ENCODE assay signal across 9 cellular contexts in the genomic region with DNA sequence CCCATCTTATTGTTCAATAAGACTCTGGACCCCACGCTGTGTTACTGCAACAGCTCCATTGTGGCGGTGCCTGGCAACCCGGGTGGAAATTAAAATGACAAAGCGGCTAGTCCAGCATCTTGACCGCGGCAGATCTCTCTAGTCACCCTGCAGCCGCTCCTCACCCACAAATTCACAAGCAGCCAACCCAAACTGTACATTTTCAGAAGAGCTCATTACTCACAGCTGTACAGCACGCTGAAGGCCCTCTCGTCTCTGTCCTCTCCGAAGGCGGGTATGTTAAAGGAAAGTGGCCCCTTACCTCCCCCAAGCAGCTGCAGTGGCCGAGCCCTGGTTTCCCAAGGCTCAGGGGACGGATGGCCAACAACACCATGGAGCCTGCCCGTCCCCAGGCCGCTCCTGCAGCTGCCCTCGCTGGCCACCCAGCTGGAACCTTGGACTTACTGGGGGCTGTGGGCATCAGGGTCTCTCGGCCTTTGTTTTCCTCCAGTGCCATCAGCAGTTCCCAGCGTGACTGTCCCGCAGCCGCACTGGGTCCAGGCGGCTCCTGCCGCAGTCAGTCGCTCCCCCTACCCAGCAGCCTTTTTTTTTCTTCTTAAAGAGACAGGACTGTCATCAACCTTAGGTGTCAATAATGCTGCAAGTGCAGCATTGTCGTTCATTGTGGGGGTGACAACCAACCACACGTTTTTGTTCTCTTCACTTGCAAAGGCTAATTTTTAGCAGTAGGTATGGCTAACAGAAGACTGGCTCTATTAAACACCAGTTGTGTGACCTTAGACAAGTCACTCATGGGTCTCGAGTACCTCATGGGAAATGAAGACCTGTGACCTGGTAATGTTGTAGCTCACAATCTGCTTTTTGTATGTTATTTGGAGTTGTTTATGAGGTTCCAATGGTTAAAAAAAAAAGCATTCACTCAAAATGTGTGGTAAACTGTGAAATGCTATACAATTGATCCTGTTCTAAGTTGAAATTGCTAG. TPM values are rescaled to one million over a fixed set of nuclear protein-coding genes. Genes with fewer than 3 reads are reported as not detected.
DNase-seq lines count a peak whose midpoint lies in the region; ATAC-seq, FAIRE-seq and TF ChIP-seq lines count a peak whose summit lies in the region.
"Had no signal": no experiment of that assay in that cellular context is flagged by ENCODE, and none has a peak within 500 bp of the region (broad histone marks: within the 10 kb centered on the region; RNA-seq: fewer than 3 reads in every experiment).

A gene with protein sequence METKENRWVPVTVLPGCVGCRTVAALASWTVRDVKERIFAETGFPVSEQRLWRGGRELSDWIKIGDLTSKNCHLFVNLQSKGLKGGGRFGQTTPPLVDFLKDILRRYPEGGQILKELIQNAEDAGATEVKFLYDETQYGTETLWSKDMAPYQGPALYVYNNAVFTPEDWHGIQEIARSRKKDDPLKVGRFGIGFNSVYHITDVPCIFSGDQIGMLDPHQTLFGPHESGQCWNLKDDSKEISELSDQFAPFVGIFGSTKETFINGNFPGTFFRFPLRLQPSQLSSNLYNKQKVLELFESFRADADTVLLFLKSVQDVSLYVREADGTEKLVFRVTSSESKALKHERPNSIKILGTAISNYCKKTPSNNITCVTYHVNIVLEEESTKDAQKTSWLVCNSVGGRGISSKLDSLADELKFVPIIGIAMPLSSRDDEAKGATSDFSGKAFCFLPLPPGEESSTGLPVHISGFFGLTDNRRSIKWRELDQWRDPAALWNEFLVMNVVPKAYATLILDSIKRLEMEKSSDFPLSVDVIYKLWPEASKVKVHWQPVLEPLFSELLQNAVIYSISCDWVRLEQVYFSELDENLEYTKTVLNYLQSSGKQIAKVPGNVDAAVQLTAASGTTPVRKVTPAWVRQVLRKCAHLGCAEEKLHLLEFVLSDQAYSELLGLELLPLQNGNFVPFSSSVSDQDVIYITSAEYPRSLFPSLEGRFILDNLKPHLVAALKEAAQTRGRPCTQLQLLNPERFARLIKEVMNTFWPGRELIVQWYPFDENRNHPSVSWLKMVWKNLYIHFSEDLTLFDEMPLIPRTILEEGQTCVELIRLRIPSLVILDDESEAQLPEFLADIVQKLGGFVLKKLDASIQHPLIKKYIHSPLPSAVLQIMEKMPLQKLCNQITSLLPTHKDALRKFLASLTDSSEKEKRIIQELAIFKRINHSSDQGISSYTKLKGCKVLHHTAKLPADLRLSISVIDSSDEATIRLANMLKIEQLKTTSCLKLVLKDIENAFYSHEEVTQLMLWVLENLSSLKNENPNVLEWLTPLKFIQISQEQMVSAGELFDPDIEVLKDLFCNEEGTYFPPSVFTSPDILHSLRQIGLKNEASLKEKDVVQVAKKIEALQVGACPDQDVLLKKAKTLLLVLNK (N-terminal part only) (minus strand): TSS at position 532 of the 983 bp plus-strand sequence. CDS start 22,463 bp downstream, outside the sequence.

- no peak for TF ChIP-seq POLR2A in esophagus squamous epithelium (IDR thresholded peaks at IDR 0.05)

- H3K27me3 Mint-ChIP-seq in activated naive CD4-positive, alpha-beta T cell treated with anti-CD3 and anti-CD28 coated beads for 36 hours (ENCODE audit: low read depth) = peaks cover 23% of the 10 kb centered on the region
- H3K27me3 Mint-ChIP-seq in activated naive CD4-positive, alpha-beta T cell treated with anti-CD3 and anti-CD28 coated beads, Interleukin-2, amount 10 ng/mL, durations not matched to agents 7 days and 5 days = peaks cover 43% of the 10 kb centered on the region

- intact Hi-C loops in activated naive CD4-positive, alpha-beta T cell treated with anti-CD3 and anti-CD28 coated beads for 36 hours (cut with micrococcal nuclease) = no loop called here
- intact Hi-C loops in esophagus squamous epithelium (cut with DNase I) = no loop called here

- no peak for FAIRE-seq in GM19239 (lab: Jason Lieb, UNC)
- FAIRE-seq: colon had no signal

- H3K27ac Mint-ChIP-seq in activated naive CD4-positive, alpha-beta T cell treated with anti-CD3 and anti-CD28 coated beads for 36 hours = no peak within 1 kb of the TSS
- no peak within 1 kb of the TSS for H3K27ac Mint-ChIP-seq in activated naive CD4-positive, alpha-beta T cell treated with anti-CD3 and anti-CD28 coated beads, Interleukin-2, amount 10 ng/mL, durations not matched to agents 7 days and 5 days

- H3K9me3 ChIP-seq in SJSA1 (replicated peaks) (no peaks in the 10 kb centered on the region), esophagus squamous epithelium (no peaks in the 10 kb centered on the region), mononuclear cell (ENCODE audit: low read depth, low read length) (no peaks in the 10 kb centered on the region)

- DNase-seq in activated naive CD4-positive, alpha-beta T cell treated with anti-CD3 and anti-CD28 coated beads for 36 hours = no peak
- DNase-seq in activated naive CD4-positive, alpha-beta T cell treated with anti-CD3 and anti-CD28 coated beads, Interleukin-2, amount 10 ng/mL, durations not matched to agents 7 days and 5 days = no peak
- DNase-seq in SJSA1 (ENCODE audit: low read depth in 1 of 2, low spot score in 2 of 2) = peak in 1 of 2 experiments; percentile 50
- DNase-seq in esophagus squamous epithelium (lab: John Stamatoyannopoulos, UW) = no peak
- DNase-seq in ureter (ENCODE audit: low spot score) = no peak
- no peak for DNase-seq in GM19239 (ENCODE audit: insufficient read length, low spot score)

- H3K36me3 Mint-ChIP-seq in activated naive CD4-positive, alpha-beta T cell treated with anti-CD3 and anti-CD28 coated beads for 36 hours (ENCODE audit: low read depth) = no peaks in the 10 kb centered on the region
- no peaks in the 10 kb centered on the region for H3K36me3 Mint-ChIP-seq in activated naive CD4-positive, alpha-beta T cell treated with anti-CD3 and anti-CD28 coated beads, Interleukin-2, amount 10 ng/mL, durations not matched to agents 7 days and 5 days

- H3K4me3 Mint-ChIP-seq in activated naive CD4-positive, alpha-beta T cell treated with anti-CD3 and anti-CD28 coated beads for 36 hours = peak within 1 kb of the TSS; percentile 34
- no peak within 1 kb of the TSS for H3K4me3 Mint-ChIP-seq in activated naive CD4-positive, alpha-beta T cell treated with anti-CD3 and anti-CD28 coated beads, Interleukin-2, amount 10 ng/mL, durations not matched to agents 7 days and 5 days

- CTCF ChIA-PET in activated naive CD4-positive, alpha-beta T cell treated with anti-CD3 and anti-CD28 coated beads for 36 hours (lab: Charles Lee) = interaction anchor here (0.7 kb wide), 1 partner anchor 104 kb away, joined by 5 read pairs; no protein-coding TSS in a partner anchor
- CTCF ChIA-PET in activated naive CD4-positive, alpha-beta T cell treated with anti-CD3 and anti-CD28 coated beads, Interleukin-2, amount 10 ng/mL, durations not matched to agents 7 days and 5 days (lab: Charles Lee) = no interaction called here

- no peaks in the 10 kb centered on the region for H3K9me3 Mint-ChIP-seq in activated naive CD4-positive, alpha-beta T cell treated with anti-CD3 and anti-CD28 coated beads for 36 hours
- no peaks in the 10 kb centered on the region for H3K9me3 Mint-ChIP-seq in activated naive CD4-positive, alpha-beta T cell treated with anti-CD3 and anti-CD28 coated beads, Interleukin-2, amount 10 ng/mL, durations not matched to agents 7 days and 5 days

- no peak for TF ChIP-seq CTCF in esophagus squamous epithelium (IDR thresholded peaks at IDR 0.05)

- H3K27ac ChIP-seq in SJSA1 = peak within 1 kb of the TSS; percentile 35
- peak within 1 kb of the TSS in 3 of 4 donors; percentile 37 to 52 (median 40) for H3K27ac ChIP-seq in esophagus squamous epithelium

- H3K27me3 ChIP-seq in SJSA1 (replicated peaks) (no peaks in the 10 kb centered on the region), esophagus squamous epithelium (peaks cover 0 to 13% (median 0%) of the 10 kb centered on the region in 4 donors), mononuclear cell (ENCODE audit: insufficient read depth, low read length) (peaks cover 29% of the 10 kb centered on the region)

- H3K36me3 ChIP-seq in SJSA1 (no peaks in the 10 kb centered on the region), esophagus squamous epithelium (no peaks in the 10 kb centered on the region)

- 29 to 34% methylated on average over 18 to 23 of the region's 26 CpGs for WGBS in esophagus squamous epithelium, 2 donors

- H3K4me1 Mint-ChIP-seq in activated naive CD4-positive, alpha-beta T cell treated with anti-CD3 and anti-CD28 coated beads for 36 hours (ENCODE audit: low read depth) = peaks cover 2% of the 10 kb centered on the region
- no peaks in the 10 kb centered on the region for H3K4me1 Mint-ChIP-seq in activated naive CD4-positive, alpha-beta T cell treated with anti-CD3 and anti-CD28 coated beads, Interleukin-2, amount 10 ng/mL, durations not matched to agents 7 days and 5 days

- no peak for ATAC-seq in HG03457 (IDR thresholded peaks at IDR 0.05; ENCODE audit: unreplicated experiment)

- H3K4me1 ChIP-seq in SJSA1 (replicated peaks) (no peaks in the 10 kb centered on the region), esophagus squamous epithelium (peaks cover 0 to 9% (median 0%) of the 10 kb centered on the region in 3 donors), mononuclear cell (ENCODE audit: insufficient read depth, low read length) (peaks cover 9% of the 10 kb centered on the region)

- peak within 1 kb of the TSS; percentile 50 for H3K4me3 ChIP-seq in SJSA1
- peak within 1 kb of the TSS; percentile 1 to 63 (median 44) for H3K4me3 ChIP-seq in esophagus squamous epithelium
- no peak within 1 kb of the TSS for H3K4me3 ChIP-seq in mononuclear cell (ENCODE audit: low read length)

RNA-seq across cellular contexts. Expression of the gene that starts here (rescaled TPM):
- total RNA-seq in activated naive CD4-positive, alpha-beta T cell treated with anti-CD3 and anti-CD28 coated beads for 36 hours = 10 to 100 TPM; 26.1 to 30.8 TPM
- total RNA-seq in SJSA1 (2014; rRNA removed; shearing (Covaris generic)) = 24.2 and 31.9 TPM in 2 replicates
- total RNA-seq in esophagus squamous epithelium (10 to 100 TPM in 2 of 4 donors, 1 to 10 TPM in 2; 3.0 to 14.5 (median 10.6) TPM), mononuclear cell (21.1 TPM), ureter (16.2 TPM)
